25 cellular contexts compared by ENCODE assay signal in genomic region chr13:113798200-113798811, GRCh38.
"Had no signal": no experiment of that assay in that cellular context is flagged by ENCODE, and none has a peak within 500 bp of the region (broad histone marks: within the 10 kb centered on the region; RNA-seq: fewer than 3 reads in every experiment).

No MANE protein-coding gene starts in this region.

- H3K36me3 ChIP-seq: colonic mucosa, gastrocnemius medialis had no signal

- ATAC-seq: effector memory CD8-positive, alpha-beta T cell; esophagus mucosa; gastrocnemius medialis; heart right ventricle; left cardiac atrium; left lung; left ventricle myocardium superior; lower lobe of right lung; mucosa of descending colon had no signal

- DNase-seq: colonic mucosa; cortex of kidney; effector CD8-positive, alpha-beta T cell; effector memory CD8-positive, alpha-beta T cell; endodermal cell; erythroblast; esophagus squamous epithelium; foreskin fibroblast; foreskin melanocyte; gastrocnemius medialis; glutamatergic neuron; heart right ventricle; hippocampal formation; left cardiac atrium; left lung; left ventricle myocardium superior; lower lobe of right lung; mesenchymal stem cell; mucosa of descending colon; naive B cell had no signal

- H3K27ac ChIP-seq: colonic mucosa, epithelial cell of prostate, esophagus squamous epithelium, gastrocnemius medialis, heart right ventricle, left lung, lower lobe of right lung had no signal

- H3K4me1 ChIP-seq: colonic mucosa, gastrocnemius medialis had no signal

- H3K9me3 ChIP-seq: colonic mucosa, esophagus squamous epithelium, gastrocnemius medialis, heart right ventricle, left lung, lower lobe of right lung, mucosa of descending colon had no signal

- FAIRE-seq: endometrium, islet of Langerhans, keratinocyte had no signal

- H3K27me3 ChIP-seq: colonic mucosa, left lung had no signal

- H3K4me3 ChIP-seq: colonic mucosa, esophagus squamous epithelium, gastrocnemius medialis, heart right ventricle, left lung, lower lobe of right lung, mucosa of descending colon had no signal
